In the genomic region with DNA sequence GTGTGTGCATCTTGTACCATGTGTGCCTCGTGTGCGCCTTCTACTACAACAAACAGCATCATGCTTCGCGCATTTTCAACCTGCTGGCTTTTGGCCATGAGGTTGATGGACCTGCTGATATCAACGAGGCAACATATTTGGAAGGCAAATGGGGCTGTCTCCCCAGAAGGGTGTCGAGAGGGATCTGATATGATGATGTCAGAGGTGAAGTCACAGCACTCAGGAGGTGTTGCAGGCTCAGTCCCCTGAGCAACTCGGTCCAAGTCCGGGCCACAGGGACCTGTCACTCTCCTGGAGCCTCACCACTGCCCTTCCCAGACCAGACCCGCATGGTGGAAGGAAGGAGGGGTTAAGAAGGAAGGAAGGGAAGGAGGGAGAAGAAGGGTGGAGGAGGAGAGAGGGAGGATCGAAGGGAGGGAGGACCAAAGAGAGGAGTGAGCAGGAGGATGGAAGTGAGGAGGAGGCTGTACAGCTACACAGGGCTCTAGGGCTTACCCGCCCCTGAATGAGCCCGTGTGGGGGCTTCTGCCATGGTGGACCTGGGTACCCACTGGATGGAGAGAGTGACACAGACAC, we compare ENCODE assay signal across 15 cellular contexts. TPM values are rescaled to one million over a fixed set of nuclear protein-coding genes. Genes with fewer than 3 reads are reported as not detected.
DNase-seq lines count a peak whose midpoint lies in the region; ATAC-seq, FAIRE-seq and TF ChIP-seq lines count a peak whose summit lies in the region.
"Had no signal": no experiment of that assay in that cellular context is flagged by ENCODE, and none has a peak within 500 bp of the region (broad histone marks: within the 10 kb centered on the region; RNA-seq: fewer than 3 reads in every experiment).

No MANE protein-coding gene starts in this region.

- peak overlapping the region; percentile 38 to 65; a peak in 3 of 6 replicates for H3K27ac ChIP-seq in A549
- H3K27ac ChIP-seq in naive thymus-derived CD4-positive, alpha-beta T cell (ENCODE audit: low read depth, low read length): no peak overlapping the region
- H3K27ac ChIP-seq: SJSA1 had no signal

- peaks cover 28 to 70% (median 38%) of the 10 kb centered on the region in 3 experiments for H3K36me3 ChIP-seq in naive thymus-derived CD4-positive, alpha-beta T cell (ENCODE audit: control insufficient read depth in 2 of 3, insufficient read depth in 3 of 3, low read length in 3 of 3)
- H3K36me3 ChIP-seq: pancreas had no signal

- no peak for TF ChIP-seq EP300 in A549 (IDR thresholded peaks at IDR 0.05)

- no peaks in the 10 kb centered on the region for H3K9me3 Mint-ChIP-seq in central memory CD8-positive, alpha-beta T cell
- peaks cover 0 to 32% (median 0%) of the 10 kb centered on the region in 11 donors for H3K9me3 Mint-ChIP-seq in naive thymus-derived CD4-positive, alpha-beta T cell
- H3K9me3 Mint-ChIP-seq: endodermal cell had no signal

- H3K4me3 Mint-ChIP-seq in central memory CD8-positive, alpha-beta T cell: peak overlapping the region; percentile 6
- peak overlapping the region in 5 of 10 donors; percentile 12 to 78 (median 54) for H3K4me3 Mint-ChIP-seq in naive thymus-derived CD4-positive, alpha-beta T cell
- H3K4me3 Mint-ChIP-seq: endodermal cell had no signal

- no peak for TF ChIP-seq RAD21 in A549 (conservative IDR thresholded peaks at IDR 0.05 in 1 of 2, IDR thresholded peaks at IDR 0.05 in 1 of 2)

- no peak for DNase-seq in A549 (ENCODE audit: low read depth in 1 of 2, low spot score in 1 of 2)
- DNase-seq in DMS79 treated with DMSO at 0.1 percent for 48 hours (lab: John Stamatoyannopoulos, UW): peak; percentile 90
- DNase-seq in central memory CD8-positive, alpha-beta T cell (ENCODE audit: low spot score in 2 of 2): no peak
- no peak for DNase-seq in naive thymus-derived CD4-positive, alpha-beta T cell
- no peak for DNase-seq in left lobe of liver (ENCODE audit: low spot score)
- no peak for DNase-seq in retina
- DNase-seq: activated CD4-positive, alpha-beta T cell treated with anti-CD3 and anti-CD28 coated beads, Interleukin-2, amount 50 U/mL, for 4 hours; endodermal cell; foreskin fibroblast; NCI-H1930; NK-92 treated with Interleukin-12 subunit alpha and Interleukin-12 subunit beta, amount 100 ng/mL, for 24 hours had no signal

- 91% methylated on average over 12 of the region's 12 CpGs for WGBS in A549 (ENCODE audit: missing lambda C conversion rate)

- CTCF ChIA-PET in A549 (lab: Yijun Ruan, JAX): no interaction called here
- CTCF ChIA-PET in naive thymus-derived CD4-positive, alpha-beta T cell (lab: Charles Lee): no interaction called here

- no peak for FAIRE-seq in A549 (lab: Jason Lieb, UNC)
- FAIRE-seq: pancreas had no signal

- no peak for TF ChIP-seq POLR2A in A549 (IDR thresholded peaks at IDR 0.05; ENCODE audit: low read length)

- TF ChIP-seq CTCF in A549 (IDR thresholded peaks at IDR 0.05): no peak

- peak overlapping the region; percentile 61 for H3K27ac Mint-ChIP-seq in central memory CD8-positive, alpha-beta T cell (ENCODE audit: low read depth)
- peak overlapping the region in 8 of 9 donors; percentile 16 to 93 (median 48) for H3K27ac Mint-ChIP-seq in naive thymus-derived CD4-positive, alpha-beta T cell
- H3K27ac Mint-ChIP-seq: endodermal cell had no signal

- H3K27me3 ChIP-seq in naive thymus-derived CD4-positive, alpha-beta T cell (ENCODE audit: control insufficient read depth in 2 of 2, insufficient read depth in 2 of 2, low read length in 2 of 2): no peaks in the 10 kb centered on the region
- H3K27me3 ChIP-seq: pancreas, SJSA1 had no signal

- peak overlapping the region; percentile 21; the same call in 1 of the 3 replicates for H3K4me2 ChIP-seq in A549

- peaks cover 68% of the 10 kb centered on the region for H3K36me3 Mint-ChIP-seq in central memory CD8-positive, alpha-beta T cell (ENCODE audit: insufficient read depth)
- H3K36me3 Mint-ChIP-seq in naive thymus-derived CD4-positive, alpha-beta T cell: peaks cover 15 to 55% (median 41%) of the 10 kb centered on the region in 5 donors

- POLR2A ChIA-PET in A549 (lab: Yijun Ruan, JAX): no interaction called here
- POLR2A ChIA-PET in naive thymus-derived CD4-positive, alpha-beta T cell (lab: Charles Lee): no interaction called here

- intact Hi-C loops in naive thymus-derived CD4-positive, alpha-beta T cell (cut with micrococcal nuclease): no loop called here

- H3K4me3 ChIP-seq in A549: no peak overlapping the region
- no peak overlapping the region for H3K4me3 ChIP-seq in naive thymus-derived CD4-positive, alpha-beta T cell (ENCODE audit: low read length)
- H3K4me3 ChIP-seq: pancreas, SJSA1 had no signal

- no peaks in the 10 kb centered on the region for H3K27me3 Mint-ChIP-seq in central memory CD8-positive, alpha-beta T cell
- H3K27me3 Mint-ChIP-seq in naive thymus-derived CD4-positive, alpha-beta T cell: peaks cover 0 to 2% (median 0%) of the 10 kb centered on the region in 5 donors

- H3K9me3 ChIP-seq in A549: no peaks in the 10 kb centered on the region
- H3K9me3 ChIP-seq in naive thymus-derived CD4-positive, alpha-beta T cell (ENCODE audit: control insufficient read depth in 2 of 3, low read length in 3 of 3): no peaks in the 10 kb centered on the region
- H3K9me3 ChIP-seq: pancreas, SJSA1 had no signal

- H3K4me1 ChIP-seq in A549: peaks cover 24% of the 10 kb centered on the region
- no peaks in the 10 kb centered on the region for H3K4me1 ChIP-seq in naive thymus-derived CD4-positive, alpha-beta T cell (ENCODE audit: control insufficient read depth in 2 of 2, insufficient read depth in 2 of 2, low read length in 2 of 2)
- H3K4me1 ChIP-seq: pancreas had no signal

- H3K4me1 Mint-ChIP-seq in central memory CD8-positive, alpha-beta T cell: no peaks in the 10 kb centered on the region
- H3K4me1 Mint-ChIP-seq in naive thymus-derived CD4-positive, alpha-beta T cell: peaks cover 0 to 8% (median 3%) of the 10 kb centered on the region in 7 donors
- H3K4me1 Mint-ChIP-seq: endodermal cell had no signal

- ATAC-seq in A549: no peak
- no peak for ATAC-seq in central memory CD8-positive, alpha-beta T cell (replicated peaks; ENCODE audit: extremely low read depth, poor library complexity, severe bottlenecking)
- ATAC-seq in naive thymus-derived CD4-positive, alpha-beta T cell: no peak
- ATAC-seq in GM21367 (IDR thresholded peaks at IDR 0.05; ENCODE audit: unreplicated experiment): no peak
- ATAC-seq in left lobe of liver: no peak
- no peak for ATAC-seq in HG02678 (IDR thresholded peaks at IDR 0.05; ENCODE audit: unreplicated experiment)

TF ChIP-seq in A549, 52 proteins besides CTCF, POLR2A, EP300 and RAD21:
- TF ChIP-seq RARB (CRISPR knock-in tag; IDR thresholded peaks at IDR 0.05): no peak
- TF ChIP-seq, protein P1, sequence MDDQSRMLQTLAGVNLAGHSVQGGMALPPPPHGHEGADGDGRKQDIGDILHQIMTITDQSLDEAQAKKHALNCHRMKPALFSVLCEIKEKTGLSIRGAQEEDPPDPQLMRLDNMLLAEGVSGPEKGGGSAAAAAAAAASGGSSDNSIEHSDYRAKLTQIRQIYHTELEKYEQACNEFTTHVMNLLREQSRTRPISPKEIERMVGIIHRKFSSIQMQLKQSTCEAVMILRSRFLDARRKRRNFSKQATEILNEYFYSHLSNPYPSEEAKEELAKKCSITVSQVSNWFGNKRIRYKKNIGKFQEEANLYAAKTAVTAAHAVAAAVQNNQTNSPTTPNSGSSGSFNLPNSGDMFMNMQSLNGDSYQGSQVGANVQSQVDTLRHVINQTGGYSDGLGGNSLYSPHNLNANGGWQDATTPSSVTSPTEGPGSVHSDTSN (IDR thresholded peaks at IDR 0.05): no peak
- no peak for TF ChIP-seq TP53 (CRISPR knock-in tag; IDR thresholded peaks at IDR 0.05)
- TF ChIP-seq ZNF302 (CRISPR knock-in tag; IDR thresholded peaks at IDR 0.05): no peak
- TF ChIP-seq, protein P2, sequence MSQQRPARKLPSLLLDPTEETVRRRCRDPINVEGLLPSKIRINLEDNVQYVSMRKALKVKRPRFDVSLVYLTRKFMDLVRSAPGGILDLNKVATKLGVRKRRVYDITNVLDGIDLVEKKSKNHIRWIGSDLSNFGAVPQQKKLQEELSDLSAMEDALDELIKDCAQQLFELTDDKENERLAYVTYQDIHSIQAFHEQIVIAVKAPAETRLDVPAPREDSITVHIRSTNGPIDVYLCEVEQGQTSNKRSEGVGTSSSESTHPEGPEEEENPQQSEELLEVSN (IDR thresholded peaks at IDR 0.05; ENCODE audit: borderline replicate concordance, low read depth): no peak
- TF ChIP-seq RNF2 (IDR thresholded peaks at IDR 0.05; ENCODE audit: borderline replicate concordance, low read depth): no peak

RNA-seq across cellular contexts. Expression of gene C13orf46, which starts 6.7 kb away (rescaled TPM):
- polyA plus RNA-seq in A549 (2011; rRNA removed): 0.05 and 0.11 TPM in 2 replicates
- polyA plus RNA-seq in A549 (2012; cell fraction: cytosol; rRNA removed): 0.19 and 0.27 TPM in 2 replicates
- polyA plus RNA-seq in A549 (2012; cell fraction: nucleus; rRNA removed): 1.3 and 1.4 TPM in 2 replicates
- polyA plus RNA-seq in A549 (2017; fragmentation: RNase III; extraction: RNeasy Plus Mini Kit Qiagen cat#74134 plus additional on column Dnase treatment): 0.13 to 0.47 TPM (median 0.15 TPM) in 3 replicates
- polyA minus RNA-seq in A549 (2011; rRNA and poly(A)+ RNA removed): 0.10 and 0.50 TPM in 2 replicates
- total RNA-seq in naive thymus-derived CD4-positive, alpha-beta T cell: 10 to 100 TPM in 4 of 5 experiments, 1 to 10 TPM in 1; 8.0 to 27.0 (median 19.1) TPM
- 1 to 10 TPM; 1.3 to 1.4 TPM for polyA plus RNA-seq in naive thymus-derived CD4-positive, alpha-beta T cell
- total RNA-seq in left lobe of liver: 1.1 TPM
- total RNA-seq: SJSA1 had no signal
